11 cellular contexts compared by ENCODE assay signal in the genomic region with DNA sequence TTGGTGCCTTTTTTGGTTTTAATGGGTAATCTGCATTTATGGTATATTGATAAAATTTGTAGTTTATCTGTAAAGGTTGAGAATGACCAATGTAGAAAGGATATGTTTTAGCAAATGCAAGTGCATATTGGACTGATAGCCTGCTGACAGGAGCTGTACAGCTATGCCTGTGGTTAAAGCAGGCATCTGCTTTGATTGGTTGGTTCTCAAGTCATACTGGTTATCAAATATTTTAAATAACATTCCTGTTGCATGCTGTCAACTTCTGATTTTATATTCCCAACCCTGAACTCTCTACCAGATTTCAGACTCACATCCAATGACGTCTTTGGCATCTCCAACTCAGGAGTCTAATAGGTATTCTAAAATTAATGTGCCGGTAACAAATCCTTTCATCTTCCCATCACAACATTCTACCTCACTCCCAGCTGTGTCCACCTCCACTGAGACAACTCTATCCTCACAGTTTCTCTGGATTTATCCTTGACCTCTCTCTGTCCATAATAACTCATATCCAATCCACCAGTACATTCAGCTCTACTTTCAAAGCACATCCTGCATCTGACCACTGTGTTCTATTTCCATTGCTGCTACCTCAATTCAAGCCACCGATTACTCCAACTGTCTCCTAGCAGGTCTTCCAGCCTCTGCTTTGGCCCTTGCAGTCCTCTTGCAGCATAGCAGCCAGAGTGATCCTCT.
DNase-seq lines count a peak whose midpoint lies in the region; ATAC-seq and TF ChIP-seq lines count a peak whose summit lies in the region.
"Had no signal": no experiment of that assay in that cellular context is flagged by ENCODE, and none has a peak within 500 bp of the region (broad histone marks: within the 10 kb centered on the region; RNA-seq: fewer than 3 reads in every experiment).

No MANE protein-coding gene starts in this region.

- H3K36me3 ChIP-seq in body of pancreas (replicated peaks in 1 of 2; ENCODE audit: insufficient read depth in 1 of 2, low read depth in 2 of 2) = no peaks in the 10 kb centered on the region
- H3K36me3 ChIP-seq in osteoblast (ENCODE audit: insufficient read depth, low read length) = no peaks in the 10 kb centered on the region
- H3K36me3 ChIP-seq: uterus had no signal

- peak; percentile 3 for ATAC-seq in HG03378 (IDR thresholded peaks at IDR 0.05; ENCODE audit: unreplicated experiment)
- ATAC-seq in body of pancreas = peak; percentile 54
- no peak for ATAC-seq in HG03439 (IDR thresholded peaks at IDR 0.05; ENCODE audit: unreplicated experiment)

- H3K4me3 ChIP-seq in body of pancreas (no peak overlapping the region), osteoblast (ENCODE audit: insufficient read depth, low read length) (no peak overlapping the region)
- H3K4me3 ChIP-seq: PC-9, skin epidermis, uterus had no signal

- H3K4me1 ChIP-seq in body of pancreas (peaks cover 52% of the 10 kb centered on the region), osteoblast (ENCODE audit: insufficient read depth, low read length) (peaks cover 44% of the 10 kb centered on the region)
- H3K4me1 ChIP-seq: uterus had no signal

- TF ChIP-seq CTCF in body of pancreas (IDR thresholded peaks at IDR 0.05) = no peak
- no peak for TF ChIP-seq CTCF in osteoblast (IDR thresholded peaks at IDR 0.05; ENCODE audit: extremely low read depth, low read depth, low read length)

- peaks cover 58% of the 10 kb centered on the region for H4K20me1 ChIP-seq in osteoblast (ENCODE audit: insufficient read depth, low read length)

- H2AFZ ChIP-seq in osteoblast (ENCODE audit: low read length) = no peak overlapping the region
- H2AFZ ChIP-seq: PC-9 had no signal

- no peak for TF ChIP-seq POLR2A in body of pancreas (IDR thresholded peaks at IDR 0.05)

- H3K9me3 ChIP-seq in body of pancreas = no peaks in the 10 kb centered on the region
- H3K9me3 ChIP-seq in osteoblast (ENCODE audit: low read depth, low read length) = no peaks in the 10 kb centered on the region
- H3K9me3 ChIP-seq: uterus had no signal

- intact Hi-C loops in body of pancreas (cut with DNase I) = no loop called here

- no peaks in the 10 kb centered on the region for H3K27me3 ChIP-seq in body of pancreas
- no peaks in the 10 kb centered on the region for H3K27me3 ChIP-seq in osteoblast (ENCODE audit: insufficient read depth, low read length)
- H3K27me3 ChIP-seq: uterus had no signal

- peaks cover 88% of the 10 kb centered on the region for H3K79me2 ChIP-seq in osteoblast (ENCODE audit: insufficient read depth, low read length)

- H3K27ac ChIP-seq in body of pancreas (peak overlapping the region in 3 of 4 donors; percentile 19 to 58 (median 52)), osteoblast (ENCODE audit: low read depth, low read length) (peak overlapping the region; percentile 62)
- H3K27ac ChIP-seq: PC-9, uterus had no signal

- H3K4me2 ChIP-seq in osteoblast (ENCODE audit: insufficient read depth, low read length) = peak overlapping the region; percentile 13
- H3K4me2 ChIP-seq: PC-9 had no signal

- DNase-seq in EL (peak; percentile 83), body of pancreas (no peak), osteoblast (ENCODE audit: insufficient read length, low spot score, missing footprints) (peak; percentile 37), iPS-NIHi7 (ENCODE audit: extremely low spot score) (no peak), NCI-H510A (lab: John Stamatoyannopoulos, UW) (no peak)
- DNase-seq in stimulated activated CD4-positive, alpha-beta T cell treated with anti-CD3 and anti-CD28 coated beads, Interleukin-2, amount 100 ng/mL, for 24 hours = no peak
- DNase-seq: uterus had no signal

- WGBS in body of pancreas, 2 donors = 82 to 86% methylated on average over 3 of the region's 3 CpGs

Comparison
In these comparisons a context has a peak if more than half of its experiments do, and no peak if none do; other contexts are left out.
1. DNase-seq: peak in EL (single experiment) and osteoblast (single experiment); none in body of pancreas (0 of 4), iPS-NIHi7 (single experiment), stimulated activated CD4-positive, alpha-beta T cell treated with anti-CD3 and anti-CD28 coated beads, Interleukin-2, amount 100 ng/mL, for 24 hours (0 of 2) and NCI-H510A (single experiment).